In genomic region chr10:111075577-111076185, GRCh38 we compare ENCODE assay signal across 1 cellular context.
TF ChIP-seq lines count a peak whose summit lies in the region.

No MANE protein-coding gene starts in this region.

TF ChIP-seq in HepG2, 621 proteins besides CTCF, POLR2A, EP300 and RAD21 (continued from another document):
- no peak for TF ChIP-seq ZNF782 (CRISPR knock-in tag; IDR thresholded peaks at IDR 0.05; ENCODE audit: borderline replicate concordance)
- TF ChIP-seq ATF3 (CRISPR knock-in tag; IDR thresholded peaks at IDR 0.05): no peak
- no peak for TF ChIP-seq ZNF382 (CRISPR knock-in tag; IDR thresholded peaks at IDR 0.05; ENCODE audit: borderline replicate concordance)
- no peak for TF ChIP-seq HHEX (CRISPR knock-in tag; IDR thresholded peaks at IDR 0.05)
- no peak for TF ChIP-seq NFYC (CRISPR knock-in tag; IDR thresholded peaks at IDR 0.05)
TF ChIP-seq in HepG2: peak in this region for 0.
